8 cellular contexts compared by ENCODE assay signal in the genomic region with DNA sequence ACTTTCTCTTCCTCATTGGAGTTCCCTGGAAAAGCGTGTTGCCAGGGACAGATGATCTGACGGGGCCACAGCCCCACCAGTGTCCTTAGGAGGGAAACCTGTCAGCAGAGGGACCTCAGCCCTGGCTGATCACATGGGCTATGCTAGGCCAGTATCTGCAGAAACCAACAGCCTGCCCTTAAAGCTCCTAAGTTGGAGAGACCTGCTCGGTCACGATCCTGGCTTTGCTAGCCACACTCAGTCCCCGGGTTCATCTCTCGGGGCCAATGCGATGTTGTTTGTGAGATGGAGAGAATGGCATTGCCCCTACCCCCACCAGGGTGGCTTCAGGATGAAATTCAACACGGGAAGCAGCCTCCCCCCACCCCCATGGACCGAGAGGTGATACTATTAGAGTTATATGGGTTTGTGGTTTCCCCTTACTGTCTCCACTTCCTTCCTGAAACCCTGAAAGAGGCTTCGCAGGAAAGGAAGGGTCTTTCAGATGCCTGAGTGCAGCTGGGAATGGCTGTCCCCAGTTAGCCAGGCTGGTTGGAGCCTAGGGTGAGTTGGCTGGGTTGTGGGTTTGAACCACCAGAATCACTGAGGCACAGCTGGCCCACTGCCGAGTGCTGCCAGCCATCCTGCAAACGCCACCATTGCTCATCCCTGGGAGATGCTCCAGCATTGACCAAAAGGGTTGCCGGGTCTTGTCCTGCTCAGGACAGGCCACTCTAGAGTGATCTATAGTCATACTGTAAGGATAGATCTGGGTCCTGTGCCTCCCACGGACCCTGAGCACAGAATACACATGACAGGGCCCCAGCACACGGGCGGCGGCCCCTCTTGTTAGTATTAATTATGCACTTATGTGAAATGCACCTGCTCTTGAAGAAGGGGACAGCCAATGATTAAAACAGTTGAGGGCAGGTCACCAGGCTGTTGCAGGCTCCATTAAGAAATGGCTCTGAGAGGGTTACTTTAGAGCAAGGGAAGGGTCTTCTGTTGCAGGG. TPM values are rescaled to one million over a fixed set of nuclear protein-coding genes. Genes with fewer than 3 reads are reported as not detected.
DNase-seq lines count a peak whose midpoint lies in the region; ATAC-seq and TF ChIP-seq lines count a peak whose summit lies in the region.

No MANE protein-coding gene starts in this region.

- H3K36me3 Mint-ChIP-seq in WTC11 (no peaks in the 10 kb centered on the region), nephron (ENCODE audit: low read depth) (no peaks in the 10 kb centered on the region)

- H3K4me1 Mint-ChIP-seq in WTC11 (peaks cover 41% of the 10 kb centered on the region), nephron (peaks cover 46% of the 10 kb centered on the region)

- H3K27ac Mint-ChIP-seq in WTC11, result peak overlapping the region; percentile 78
- peak overlapping the region; percentile 58 to 66 (median 65) for H3K27ac Mint-ChIP-seq in nephron

- H3K4me3 Mint-ChIP-seq in WTC11, result no peak overlapping the region
- H3K4me3 Mint-ChIP-seq in nephron, result no peak overlapping the region

- POLR2A ChIA-PET in WTC11 (lab: Charles Lee), result interaction anchor here (1.4 kb wide), 1 partner anchor 106 kb away, joined by 5 read pairs; the partner anchor contains the start of gene SOCS1

- DNase-seq in WTC11 (ENCODE audit: low spot score) (no peak), NCI-H187 (lab: John Stamatoyannopoulos, UW) (no peak), DMS53 treated with DMSO at 0.1 percent for 48 hours (lab: John Stamatoyannopoulos, UW; ENCODE audit: unreplicated experiment) (no peak)

- no peak for TF ChIP-seq CTCF in WTC11 (IDR thresholded peaks at IDR 0.05)
- TF ChIP-seq CTCF in nephron (IDR thresholded peaks at IDR 0.05; ENCODE audit: unreplicated experiment in 3 of 3), result no peak

- H3K9me3 Mint-ChIP-seq in WTC11, result no peaks in the 10 kb centered on the region
- H3K9me3 Mint-ChIP-seq in nephron, result no peaks in the 10 kb centered on the region

- CTCF ChIA-PET in WTC11 (lab: Charles Lee), result interaction anchor here (0.6 to 3.4 kb wide), 4 partner anchors 10 to 394 kb away, joined by 3 to 16 read pairs (median 3); partner anchors contain the start of gene SOCS1

- ATAC-seq in GM18498 (IDR thresholded peaks at IDR 0.05; ENCODE audit: unreplicated experiment) (peak; percentile 62), HG02943 (IDR thresholded peaks at IDR 0.05; ENCODE audit: low read depth, unreplicated experiment) (peak; percentile 53), WTC11 (peak; percentile 28; the same call in 1 of the 2 replicates), GM18873 (IDR thresholded peaks at IDR 0.05; ENCODE audit: low FRiP score, unreplicated experiment) (no peak), HG03039 (IDR thresholded peaks at IDR 0.05; ENCODE audit: unreplicated experiment) (no peak)

- H3K27me3 Mint-ChIP-seq in WTC11 (ENCODE audit: low read depth), result no peaks in the 10 kb centered on the region
- peaks cover 8% of the 10 kb centered on the region for H3K27me3 Mint-ChIP-seq in nephron (ENCODE audit: low read depth)

TF ChIP-seq in WTC11, 78 proteins besides CTCF, POLR2A, EP300 and RAD21:
- TF ChIP-seq FOXJ3 (CRISPR knock-in tag; IDR thresholded peaks at IDR 0.05; ENCODE audit: borderline replicate concordance) (no peak), ATF3 (CRISPR knock-in tag; conservative IDR thresholded peaks at IDR 0.05) (no peak), ZNF219 (CRISPR knock-in tag; IDR thresholded peaks at IDR 0.05; ENCODE audit: borderline replicate concordance) (no peak), ATF2 (CRISPR knock-in tag; IDR thresholded peaks at IDR 0.05; ENCODE audit: borderline replicate concordance, low read depth) (no peak), MYBL2 (CRISPR knock-in tag; IDR thresholded peaks at IDR 0.05) (no peak), TCF7 (CRISPR knock-in tag; IDR thresholded peaks at IDR 0.05; ENCODE audit: low read depth) (no peak), ZNF232 (CRISPR knock-in tag; IDR thresholded peaks at IDR 0.05) (no peak), TEAD1 (CRISPR knock-in tag; IDR thresholded peaks at IDR 0.05) (no peak), EMX1 (CRISPR knock-in tag; IDR thresholded peaks at IDR 0.05) (no peak), ESRRA (CRISPR knock-in tag; IDR thresholded peaks at IDR 0.05; ENCODE audit: borderline replicate concordance) (no peak), MLX (CRISPR knock-in tag; IDR thresholded peaks at IDR 0.05) (no peak)

RNA-seq across cellular contexts. Expression of gene RMI2, which starts 16.8 kb away (rescaled TPM):
- 77.2 to 83.4 TPM (median 79.0 TPM) in 3 replicates for total RNA-seq in WTC11 (2021)

Comparison
In these comparisons a context has a peak if more than half of its experiments do, and no peak if none do; other contexts are left out.
1. ATAC-seq: peak in GM18498 (single experiment), HG02943 (single experiment) and WTC11 (single experiment); none in GM18873 (single experiment) and HG03039 (single experiment).